8 cellular contexts compared by ENCODE assay signal in genomic region chr16:58392215-58393137, GRCh38. TPM values are rescaled to one million over a fixed set of nuclear protein-coding genes. Genes with fewer than 3 reads are reported as not detected.
DNase-seq lines count a peak whose midpoint lies in the region; ATAC-seq, FAIRE-seq and TF ChIP-seq lines count a peak whose summit lies in the region.

Gene GINS3 (plus strand): TSS chr16:58392471. CDS start chr16:58392602, 131 bp downstream.

- TF ChIP-seq CTCF in astrocyte (IDR thresholded peaks at IDR 0.05; ENCODE audit: insufficient read depth, low read depth, low read length), result no peak

- H3K27ac Mint-ChIP-seq in astrocyte (ENCODE audit: unreplicated experiment), result peak within 1 kb of the TSS; percentile 81

- DNase-seq in NCI-H187 (lab: John Stamatoyannopoulos, UW) (peak; percentile 43 to 46), astrocyte (ENCODE audit: low read depth) (peak; percentile 92), hepatic stellate cell (ENCODE audit: low spot score) (peak; percentile 90), renal cortical epithelial cell (ENCODE audit: low read depth) (peak; percentile 62)

- H3K4me2 ChIP-seq in astrocyte (ENCODE audit: low read length), result peak within 1 kb of the TSS; percentile 95

- peak within 1 kb of the TSS; percentile 96 for H3K4me3 ChIP-seq in astrocyte (ENCODE audit: insufficient read depth, low read depth, low read length)

- H3K36me3 ChIP-seq in astrocyte (ENCODE audit: insufficient read depth, low read length), result no peaks in the 10 kb centered on the region

- H3K27ac ChIP-seq in astrocyte (ENCODE audit: low read depth, low read length), result peak within 1 kb of the TSS; percentile 84

- no peaks in the 10 kb centered on the region for H3K4me1 ChIP-seq in astrocyte (ENCODE audit: insufficient read depth, low read length)

- no peaks in the 10 kb centered on the region for H3K9me3 Mint-ChIP-seq in astrocyte (ENCODE audit: unreplicated experiment)

- H3K36me3 Mint-ChIP-seq in astrocyte (ENCODE audit: low read depth, unreplicated experiment), result peaks cover 3% of the 10 kb centered on the region

- peaks cover 7% of the 10 kb centered on the region for H3K27me3 Mint-ChIP-seq in astrocyte (ENCODE audit: low read depth, unreplicated experiment)

- H3K9ac ChIP-seq in astrocyte (ENCODE audit: low read length), result peak within 1 kb of the TSS; percentile 93

- H3K4me1 Mint-ChIP-seq in astrocyte (ENCODE audit: low read depth, unreplicated experiment), result no peaks in the 10 kb centered on the region

- H3K27me3 ChIP-seq in astrocyte (ENCODE audit: insufficient read depth, low read length), result peaks cover 3% of the 10 kb centered on the region

- H3K4me3 Mint-ChIP-seq in astrocyte (ENCODE audit: unreplicated experiment), result peak within 1 kb of the TSS; percentile 99

- no peaks in the 10 kb centered on the region for H4K20me1 ChIP-seq in astrocyte (ENCODE audit: insufficient read depth, low read length)

- peaks cover 6% of the 10 kb centered on the region for H3K79me2 ChIP-seq in astrocyte (ENCODE audit: insufficient read depth, low read length)

- no peak for FAIRE-seq in astrocyte (lab: Jason Lieb, UNC)

- intact Hi-C loops in T-helper 2 cell treated with Interferon-gamma antibody and Interleukin-4, amounts not matched to agents 100 ng/mL and 5 ng/mL, for 36 hours (cut with micrococcal nuclease), result loop anchor here (1.0 to 5.0 kb wide), 9 partner anchors 34 to 657 kb away; partner anchors contain the start of genes CFAP20, KATNB1, SLC38A7 and USB1

- H3K9me3 ChIP-seq in astrocyte (ENCODE audit: insufficient read depth, low read depth, low read length), result no peaks in the 10 kb centered on the region

- peak within 1 kb of the TSS; percentile 100 for H2AFZ ChIP-seq in astrocyte (ENCODE audit: low read depth, low read length)

- peak; percentile 68 for ATAC-seq in GM18499 (IDR thresholded peaks at IDR 0.05; ENCODE audit: insufficient read depth, unreplicated experiment)
- ATAC-seq in HG02938 (IDR thresholded peaks at IDR 0.05; ENCODE audit: unreplicated experiment), result peak; percentile 95
- no peak for ATAC-seq in GM19467 (IDR thresholded peaks at IDR 0.05; ENCODE audit: unreplicated experiment)

RNA-seq across cellular contexts. Expression of gene GINS3, which starts in this region (rescaled TPM):
- total RNA-seq in T-helper 2 cell treated with Interferon-gamma antibody and Interleukin-4, amounts not matched to agents 100 ng/mL and 5 ng/mL, for 36 hours, result 17.8 and 18.5 TPM in 2 replicates
- total RNA-seq in astrocyte, result 2.5 and 3.6 TPM in 2 replicates
- 4.4 and 4.9 TPM in 2 replicates for total RNA-seq in renal cortical epithelial cell
